26 cellular contexts compared by ENCODE assay signal in the genomic region with DNA sequence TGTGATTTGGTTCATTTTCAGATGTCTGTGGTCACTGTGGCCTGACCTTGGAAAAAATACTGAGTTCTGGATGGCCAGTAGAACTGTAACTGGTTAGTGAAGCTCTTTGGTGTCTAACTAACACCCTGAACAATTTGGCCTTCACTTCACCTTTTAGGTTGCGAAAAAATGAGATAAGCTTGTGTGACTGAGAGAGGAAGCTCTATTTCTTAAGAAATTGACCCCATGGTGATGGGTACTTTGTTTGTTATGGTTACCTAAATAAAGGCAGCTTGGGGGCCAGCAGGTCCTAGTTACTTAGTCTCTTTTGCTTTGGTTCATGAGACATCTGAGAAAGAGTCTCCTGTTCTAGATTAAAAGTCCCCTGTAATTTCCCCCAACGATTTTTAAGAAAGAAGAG.
DNase-seq lines count a peak whose midpoint lies in the region; ATAC-seq and TF ChIP-seq lines count a peak whose summit lies in the region.
"Had no signal": no experiment of that assay in that cellular context is flagged by ENCODE, and none has a peak within 500 bp of the region (broad histone marks: within the 10 kb centered on the region; RNA-seq: fewer than 3 reads in every experiment).

No MANE protein-coding gene starts in this region.

- peaks cover 8% of the 10 kb centered on the region for H3K4me1 Mint-ChIP-seq in WTC11
- H3K4me1 Mint-ChIP-seq: activated CD8-positive, alpha-beta memory T cell treated with anti-CD3 and anti-CD28 coated beads, Interleukin-2, amount 10 ng/mL, durations not matched to agents 7 days and 5 days; B cell; CD8-positive, alpha-beta memory T cell; memory B cell had no signal

- no peak overlapping the region for H3K4me3 Mint-ChIP-seq in WTC11
- H3K4me3 Mint-ChIP-seq: activated CD8-positive, alpha-beta memory T cell treated with anti-CD3 and anti-CD28 coated beads, Interleukin-2, amount 10 ng/mL, durations not matched to agents 7 days and 5 days; activated naive CD4-positive, alpha-beta T cell treated with anti-CD3 and anti-CD28 coated beads for 36 hours; activated T-cell treated with anti-CD3 and anti-CD28 coated beads, Interleukin-2, amount 50 U/mL, for 72 hours; B cell; CD8-positive, alpha-beta memory T cell; memory B cell had no signal

- DNase-seq in AML-193 (lab: John Stamatoyannopoulos, UW): peak; percentile 6 to 22
- peak; percentile 2 for DNase-seq in MV-4-11 (lab: John Stamatoyannopoulos, UW)
- DNase-seq in WTC11 (ENCODE audit: low spot score): no peak
- peak; percentile 82 for DNase-seq in iris pigment epithelial cell (ENCODE audit: low read depth)
- DNase-seq in left lobe of liver (ENCODE audit: low spot score): no peak
- no peak for DNase-seq in kidney glomerular epithelial cell (lab: John Stamatoyannopoulos, UW)
- DNase-seq in stimulated activated CD4-positive, alpha-beta T cell treated with anti-CD3 and anti-CD28 coated beads, Interleukin-15, amount 100 ng/mL, for 24 hours: no peak
- no peak for DNase-seq in uterus
- DNase-seq: activated CD8-positive, alpha-beta memory T cell treated with anti-CD3 and anti-CD28 coated beads, Interleukin-2, amount 10 ng/mL, durations not matched to agents 7 days and 5 days; activated naive CD4-positive, alpha-beta T cell treated with anti-CD3 and anti-CD28 coated beads for 36 hours; activated T-cell treated with anti-CD3 and anti-CD28 coated beads, Interleukin-2, amount 50 U/mL, for 72 hours; amniotic stem cell; CD8-positive, alpha-beta memory T cell; effector CD4-positive, alpha-beta T cell; heart right ventricle; left cardiac atrium; NCI-H1417; NCI-H2081 treated with DMSO at 0.1 percent for 48 hours; NCI-H748 treated with DMSO at 0.1 percent for 48 hours; sigmoid colon; stimulated activated naive CD4-positive, alpha-beta T cell; SW 1271; T1000 had no signal

- no peak overlapping the region for H3K4me3 ChIP-seq in uterus
- H3K4me3 ChIP-seq: breast epithelium, heart right ventricle, sigmoid colon had no signal

- no peaks in the 10 kb centered on the region for H3K27me3 ChIP-seq in uterus
- H3K27me3 ChIP-seq: breast epithelium, heart right ventricle, sigmoid colon had no signal

- H3K27ac ChIP-seq in uterus: no peak overlapping the region
- H3K27ac ChIP-seq: breast epithelium, heart right ventricle, sigmoid colon had no signal

- POLR2A ChIA-PET in WTC11 (lab: Charles Lee): no interaction called here

- no peak overlapping the region for H3K27ac Mint-ChIP-seq in WTC11
- H3K27ac Mint-ChIP-seq: activated CD8-positive, alpha-beta memory T cell treated with anti-CD3 and anti-CD28 coated beads, Interleukin-2, amount 10 ng/mL, durations not matched to agents 7 days and 5 days; activated naive CD4-positive, alpha-beta T cell treated with anti-CD3 and anti-CD28 coated beads for 36 hours; activated T-cell treated with anti-CD3 and anti-CD28 coated beads, Interleukin-2, amount 50 U/mL, for 72 hours; B cell; CD8-positive, alpha-beta memory T cell; memory B cell had no signal

- CTCF ChIA-PET in WTC11 (lab: Charles Lee): no interaction called here

- ATAC-seq in WTC11 (peak; percentile 63), left lobe of liver (no peak)
- ATAC-seq: activated CD8-positive, alpha-beta memory T cell treated with anti-CD3 and anti-CD28 coated beads, Interleukin-2, amount 10 ng/mL, durations not matched to agents 7 days and 5 days; activated T-cell treated with anti-CD3 and anti-CD28 coated beads, Interleukin-2, amount 50 U/mL, for 72 hours; heart right ventricle had no signal

- no peaks in the 10 kb centered on the region for H3K36me3 ChIP-seq in uterus
- H3K36me3 ChIP-seq: breast epithelium, heart right ventricle, sigmoid colon had no signal

- no peaks in the 10 kb centered on the region for H3K27me3 Mint-ChIP-seq in WTC11 (ENCODE audit: low read depth)
- H3K27me3 Mint-ChIP-seq: B cell, memory B cell had no signal

- intact Hi-C loops in uterus (cut with DNase I; ENCODE audit: low total_unique reads): no loop called here

- no peaks in the 10 kb centered on the region for H3K4me1 ChIP-seq in uterus
- H3K4me1 ChIP-seq: breast epithelium, sigmoid colon had no signal

- peaks cover 9% of the 10 kb centered on the region for H3K9me3 Mint-ChIP-seq in WTC11
- H3K9me3 Mint-ChIP-seq: activated T-cell treated with anti-CD3 and anti-CD28 coated beads, Interleukin-2, amount 50 U/mL, for 72 hours had no signal

- TF ChIP-seq CTCF in WTC11 (IDR thresholded peaks at IDR 0.05) (no peak), uterus (IDR thresholded peaks at IDR 0.05) (no peak)

- no peaks in the 10 kb centered on the region for H3K9me3 ChIP-seq in uterus
- H3K9me3 ChIP-seq: breast epithelium, sigmoid colon had no signal

- no peak for TF ChIP-seq POLR2A in uterus (IDR thresholded peaks at IDR 0.05)

- peaks cover 3% of the 10 kb centered on the region; the same call in 1 of the 2 replicates for H3K36me3 Mint-ChIP-seq in WTC11
- H3K36me3 Mint-ChIP-seq: activated CD8-positive, alpha-beta memory T cell treated with anti-CD3 and anti-CD28 coated beads, Interleukin-2, amount 10 ng/mL, durations not matched to agents 7 days and 5 days; CD8-positive, alpha-beta memory T cell; memory B cell had no signal

TF ChIP-seq in WTC11, 78 proteins besides CTCF, POLR2A, EP300 and RAD21:
- TF ChIP-seq, protein P1, sequence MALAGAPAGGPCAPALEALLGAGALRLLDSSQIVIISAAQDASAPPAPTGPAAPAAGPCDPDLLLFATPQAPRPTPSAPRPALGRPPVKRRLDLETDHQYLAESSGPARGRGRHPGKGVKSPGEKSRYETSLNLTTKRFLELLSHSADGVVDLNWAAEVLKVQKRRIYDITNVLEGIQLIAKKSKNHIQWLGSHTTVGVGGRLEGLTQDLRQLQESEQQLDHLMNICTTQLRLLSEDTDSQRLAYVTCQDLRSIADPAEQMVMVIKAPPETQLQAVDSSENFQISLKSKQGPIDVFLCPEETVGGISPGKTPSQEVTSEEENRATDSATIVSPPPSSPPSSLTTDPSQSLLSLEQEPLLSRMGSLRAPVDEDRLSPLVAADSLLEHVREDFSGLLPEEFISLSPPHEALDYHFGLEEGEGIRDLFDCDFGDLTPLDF (CRISPR knock-in tag; IDR thresholded peaks at IDR 0.05): no peak
- no peak for TF ChIP-seq RORB (CRISPR knock-in tag; IDR thresholded peaks at IDR 0.05)
- TF ChIP-seq, protein P2, sequence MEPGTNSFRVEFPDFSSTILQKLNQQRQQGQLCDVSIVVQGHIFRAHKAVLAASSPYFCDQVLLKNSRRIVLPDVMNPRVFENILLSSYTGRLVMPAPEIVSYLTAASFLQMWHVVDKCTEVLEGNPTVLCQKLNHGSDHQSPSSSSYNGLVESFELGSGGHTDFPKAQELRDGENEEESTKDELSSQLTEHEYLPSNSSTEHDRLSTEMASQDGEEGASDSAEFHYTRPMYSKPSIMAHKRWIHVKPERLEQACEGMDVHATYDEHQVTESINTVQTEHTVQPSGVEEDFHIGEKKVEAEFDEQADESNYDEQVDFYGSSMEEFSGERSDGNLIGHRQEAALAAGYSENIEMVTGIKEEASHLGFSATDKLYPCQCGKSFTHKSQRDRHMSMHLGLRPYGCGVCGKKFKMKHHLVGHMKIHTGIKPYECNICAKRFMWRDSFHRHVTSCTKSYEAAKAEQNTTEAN (CRISPR knock-in tag; IDR thresholded peaks at IDR 0.05): no peak
- no peak for TF ChIP-seq ZNF232 (CRISPR knock-in tag; IDR thresholded peaks at IDR 0.05)
- TF ChIP-seq, protein P3, sequence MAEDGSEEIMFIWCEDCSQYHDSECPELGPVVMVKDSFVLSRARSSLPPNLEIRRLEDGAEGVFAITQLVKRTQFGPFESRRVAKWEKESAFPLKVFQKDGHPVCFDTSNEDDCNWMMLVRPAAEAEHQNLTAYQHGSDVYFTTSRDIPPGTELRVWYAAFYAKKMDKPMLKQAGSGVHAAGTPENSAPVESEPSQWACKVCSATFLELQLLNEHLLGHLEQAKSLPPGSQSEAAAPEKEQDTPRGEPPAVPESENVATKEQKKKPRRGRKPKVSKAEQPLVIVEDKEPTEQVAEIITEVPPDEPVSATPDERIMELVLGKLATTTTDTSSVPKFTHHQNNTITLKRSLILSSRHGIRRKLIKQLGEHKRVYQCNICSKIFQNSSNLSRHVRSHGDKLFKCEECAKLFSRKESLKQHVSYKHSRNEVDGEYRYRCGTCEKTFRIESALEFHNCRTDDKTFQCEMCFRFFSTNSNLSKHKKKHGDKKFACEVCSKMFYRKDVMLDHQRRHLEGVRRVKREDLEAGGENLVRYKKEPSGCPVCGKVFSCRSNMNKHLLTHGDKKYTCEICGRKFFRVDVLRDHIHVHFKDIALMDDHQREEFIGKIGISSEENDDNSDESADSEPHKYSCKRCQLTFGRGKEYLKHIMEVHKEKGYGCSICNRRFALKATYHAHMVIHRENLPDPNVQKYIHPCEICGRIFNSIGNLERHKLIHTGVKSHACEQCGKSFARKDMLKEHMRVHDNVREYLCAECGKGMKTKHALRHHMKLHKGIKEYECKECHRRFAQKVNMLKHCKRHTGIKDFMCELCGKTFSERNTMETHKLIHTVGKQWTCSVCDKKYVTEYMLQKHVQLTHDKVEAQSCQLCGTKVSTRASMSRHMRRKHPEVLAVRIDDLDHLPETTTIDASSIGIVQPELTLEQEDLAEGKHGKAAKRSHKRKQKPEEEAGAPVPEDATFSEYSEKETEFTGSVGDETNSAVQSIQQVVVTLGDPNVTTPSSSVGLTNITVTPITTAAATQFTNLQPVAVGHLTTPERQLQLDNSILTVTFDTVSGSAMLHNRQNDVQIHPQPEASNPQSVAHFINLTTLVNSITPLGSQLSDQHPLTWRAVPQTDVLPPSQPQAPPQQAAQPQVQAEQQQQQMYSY (CRISPR knock-in tag; IDR thresholded peaks at IDR 0.05): no peak
- TF ChIP-seq, protein P4, sequence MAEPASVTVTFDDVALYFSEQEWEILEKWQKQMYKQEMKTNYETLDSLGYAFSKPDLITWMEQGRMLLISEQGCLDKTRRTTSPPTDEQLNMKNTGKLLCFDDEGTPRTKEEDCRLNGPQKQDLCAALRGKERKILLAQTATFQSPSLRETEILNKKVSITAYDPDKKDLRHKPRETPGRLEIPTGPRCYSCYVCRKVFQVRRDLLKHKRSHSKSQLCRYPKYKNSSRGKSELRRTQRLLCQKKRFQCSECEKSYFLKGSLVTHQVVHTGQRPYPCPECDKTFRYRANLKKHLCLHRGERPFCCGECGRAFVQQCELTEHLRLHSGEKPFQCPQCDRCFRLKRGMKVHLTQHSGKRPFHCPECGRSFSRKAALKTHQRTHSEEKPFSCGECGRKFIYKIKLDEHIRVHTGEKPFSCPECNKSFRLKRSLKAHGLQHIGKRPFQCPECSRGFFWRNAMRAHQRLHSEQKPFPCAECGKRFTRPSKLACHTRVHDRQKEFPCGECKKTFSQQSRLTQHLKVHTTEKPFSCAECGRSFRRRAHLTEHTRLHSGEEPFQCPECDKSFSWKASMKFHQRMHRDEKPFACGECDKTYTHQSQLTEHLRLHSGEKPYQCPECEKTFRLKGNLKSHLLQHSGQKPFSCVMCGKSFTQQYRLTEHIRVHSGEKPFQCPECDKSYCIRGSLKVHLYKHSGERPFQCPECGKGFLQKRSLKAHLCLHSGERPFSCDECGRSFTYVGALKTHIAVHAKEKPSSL (CRISPR knock-in tag; conservative IDR thresholded peaks at IDR 0.05): no peak
- no peak for TF ChIP-seq ZNF219 (CRISPR knock-in tag; IDR thresholded peaks at IDR 0.05; ENCODE audit: borderline replicate concordance)

Comparison
In these comparisons a context has a peak if more than half of its experiments do, and no peak if none do; other contexts are left out.
1. DNase-seq: peak in AML-193 (2 of 2), MV-4-11 (single experiment) and iris pigment epithelial cell (single experiment); none in WTC11 (single experiment), left lobe of liver (single experiment), kidney glomerular epithelial cell (single experiment), stimulated activated CD4-positive, alpha-beta T cell treated with anti-CD3 and anti-CD28 coated beads, Interleukin-15, amount 100 ng/mL, for 24 hours (single experiment) and uterus (0 of 2).